In the genomic region with DNA sequence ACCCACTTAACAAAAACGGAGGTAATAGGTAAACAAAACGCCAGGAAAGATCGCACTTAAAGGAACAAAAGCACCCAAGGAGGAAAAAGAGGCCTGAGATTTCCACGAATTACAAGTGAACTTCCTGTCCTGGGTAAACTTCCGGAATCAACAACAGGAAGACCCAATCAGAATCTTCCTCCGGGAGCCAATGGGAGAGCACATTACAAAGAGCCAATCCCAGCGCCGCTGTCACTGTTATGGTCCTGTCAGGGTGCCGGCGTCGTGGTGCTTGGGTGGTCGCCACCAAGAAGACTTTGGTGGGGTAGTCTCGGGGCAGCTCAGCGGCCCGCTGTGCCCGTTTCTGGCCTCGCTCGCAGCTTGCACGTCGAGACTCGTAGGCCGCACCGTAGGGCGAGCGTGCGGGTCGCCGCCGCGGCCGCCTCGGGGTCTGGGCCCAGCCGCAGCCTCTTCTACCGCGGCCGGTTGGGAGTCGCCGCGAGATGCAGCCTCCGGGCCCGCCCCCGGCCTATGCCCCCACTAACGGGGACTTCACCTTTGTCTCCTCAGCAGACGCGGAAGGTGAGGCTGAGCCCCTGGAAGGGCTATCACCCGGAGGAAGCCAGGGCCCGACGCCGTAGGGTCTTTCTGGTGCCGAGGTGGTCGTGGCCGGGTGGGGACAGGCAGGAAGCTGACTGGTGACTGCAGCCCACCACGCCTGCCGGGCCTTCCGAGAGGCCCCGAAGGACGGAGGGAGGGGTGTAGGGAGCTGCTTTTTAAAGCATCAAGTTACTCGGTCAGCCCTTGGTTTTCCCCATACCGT, we compare ENCODE assay signal across 8 cellular contexts. TPM values are rescaled to one million over a fixed set of nuclear protein-coding genes. Genes with fewer than 3 reads are reported as not detected.
DNase-seq lines count a peak whose midpoint lies in the region; ATAC-seq and TF ChIP-seq lines count a peak whose summit lies in the region.

A gene (plus strand): TSS at position 231 of the 802 bp plus-strand sequence. CDS start 252 bp downstream, at position 483.

- no peaks in the 10 kb centered on the region for H3K9me3 Mint-ChIP-seq in WTC11

- H3K4me3 ChIP-seq in AG04450 (ENCODE audit: low read depth, low read length) = peak within 1 kb of the TSS; percentile 93
- peak within 1 kb of the TSS; percentile 97 to 100 for H3K4me3 ChIP-seq in cardiac fibroblast (replicated peaks in 1 of 2; ENCODE audit: low read depth in 2 of 2, low read length in 2 of 2)
- peak within 1 kb of the TSS; percentile 68 to 97 (median 90) for H3K4me3 ChIP-seq in spleen

- 0% methylated on average over 21 to 59 of the region's 59 CpGs for WGBS in spleen, 5 donors

- DNase-seq in AG04450 (ENCODE audit: low read depth, low spot score) = peak; percentile 82
- DNase-seq in NCI-H226 = peak; percentile 83
- DNase-seq in WTC11 (ENCODE audit: low spot score) = peak; percentile 75
- DNase-seq in cardiac fibroblast (ENCODE audit: low read depth in 2 of 2) = peak; percentile 95
- DNase-seq in inferior parietal cortex (ENCODE audit: extremely low spot score) = peak; percentile 96
- DNase-seq in spleen = peak; percentile 91

- intact Hi-C loops in spleen (cut with DNase I; ENCODE audit: low total_unique reads) = no loop called here

- TF ChIP-seq CTCF in AG04450 (IDR thresholded peaks at IDR 0.05; ENCODE audit: low read depth, low read length) (no peak), WTC11 (IDR thresholded peaks at IDR 0.05) (no peak), cardiac fibroblast (IDR thresholded peaks at IDR 0.05; ENCODE audit: low read depth, low read length) (no peak), spleen (IDR thresholded peaks at IDR 0.05 in 8 of 11, conservative IDR thresholded peaks at IDR 0.05 in 3 of 11) (no peak)

- H3K36me3 ChIP-seq in spleen = peaks cover 0 to 26% (median 13%) of the 10 kb centered on the region in 6 donors

- peak within 1 kb of the TSS; percentile 47 for H3K27ac ChIP-seq in AG04450 (ENCODE audit: low read depth, low read length)
- H3K27ac ChIP-seq in spleen = peak within 1 kb of the TSS; percentile 82 to 98 (median 90)

- H3K27me3 Mint-ChIP-seq in WTC11 (ENCODE audit: low read depth) = peaks cover 13% of the 10 kb centered on the region

- CTCF ChIA-PET in AG04450 (lab: Charles Lee) = no interaction called here
- CTCF ChIA-PET in WTC11 (lab: Charles Lee) = no interaction called here

- H3K4me1 Mint-ChIP-seq in WTC11 = peaks cover 9% of the 10 kb centered on the region

- peaks cover 3% of the 10 kb centered on the region; the same call in 1 of the 2 replicates for H3K9me3 ChIP-seq in AG04450 (ENCODE audit: control insufficient read depth, insufficient read depth, low read length)
- no peaks in the 10 kb centered on the region for H3K9me3 ChIP-seq in spleen

- peak; percentile 99 for ATAC-seq in GM18909 (IDR thresholded peaks at IDR 0.05; ENCODE audit: poor library complexity, unreplicated experiment)
- peak; percentile 99 for ATAC-seq in HG03175 (IDR thresholded peaks at IDR 0.05; ENCODE audit: unreplicated experiment)
- peak; percentile 96 for ATAC-seq in WTC11

- no peaks in the 10 kb centered on the region for H3K27me3 ChIP-seq in AG04450 (ENCODE audit: control insufficient read depth, insufficient read depth, low read length)
- no peaks in the 10 kb centered on the region for H3K27me3 ChIP-seq in spleen (replicated peaks in 1 of 7)

- H3K4me3 Mint-ChIP-seq in WTC11 = peak within 1 kb of the TSS; percentile 84

- POLR2A ChIA-PET in AG04450 (lab: Yijun Ruan, JAX) = interaction anchor here (0.5 to 1.5 kb wide), 2 partner anchors 54 to 112 kb away, joined by 4 to 5 read pairs; a partner anchor contains a TSS
- POLR2A ChIA-PET in WTC11 (lab: Charles Lee) = interaction anchor here (0.5 to 0.8 kb wide), 2 partner anchors 79 to 112 kb away, joined by 3 to 4 read pairs; a partner anchor contains a TSS

- no peak for TF ChIP-seq POLR2A in spleen (IDR thresholded peaks at IDR 0.05)

- H3K36me3 Mint-ChIP-seq in WTC11 = peaks cover 5% of the 10 kb centered on the region

- H3K27ac Mint-ChIP-seq in WTC11 = peak within 1 kb of the TSS; percentile 94

- H3K4me1 ChIP-seq in spleen = peaks cover 22 to 55% (median 45%) of the 10 kb centered on the region in 6 donors

TF ChIP-seq in WTC11, 78 proteins besides CTCF, POLR2A, EP300 and RAD21 (continues in another document):
- TF ChIP-seq SMAD4 (CRISPR knock-in tag; IDR thresholded peaks at IDR 0.05) = no peak
- TF ChIP-seq, protein P1, sequence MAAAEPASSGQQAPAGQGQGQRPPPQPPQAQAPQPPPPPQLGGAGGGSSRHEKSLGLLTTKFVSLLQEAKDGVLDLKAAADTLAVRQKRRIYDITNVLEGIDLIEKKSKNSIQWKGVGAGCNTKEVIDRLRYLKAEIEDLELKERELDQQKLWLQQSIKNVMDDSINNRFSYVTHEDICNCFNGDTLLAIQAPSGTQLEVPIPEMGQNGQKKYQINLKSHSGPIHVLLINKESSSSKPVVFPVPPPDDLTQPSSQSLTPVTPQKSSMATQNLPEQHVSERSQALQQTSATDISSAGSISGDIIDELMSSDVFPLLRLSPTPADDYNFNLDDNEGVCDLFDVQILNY (CRISPR knock-in tag; IDR thresholded peaks at IDR 0.05) = no peak
- TF ChIP-seq ZNF121 (CRISPR knock-in tag; IDR thresholded peaks at IDR 0.05) = no peak
- TF ChIP-seq CBFB (CRISPR knock-in tag; IDR thresholded peaks at IDR 0.05; ENCODE audit: low read depth) = no peak
- no peak for TF ChIP-seq NFATC4 (CRISPR knock-in tag; IDR thresholded peaks at IDR 0.05)
- no peak for TF ChIP-seq RELA (CRISPR knock-in tag; IDR thresholded peaks at IDR 0.05; ENCODE audit: borderline replicate concordance)
- TF ChIP-seq ZNF232 (CRISPR knock-in tag; IDR thresholded peaks at IDR 0.05) = no peak
- TF ChIP-seq MXD4 (CRISPR knock-in tag; IDR thresholded peaks at IDR 0.05; ENCODE audit: borderline replicate concordance) = no peak
- TF ChIP-seq ZNF423 (CRISPR knock-in tag; IDR thresholded peaks at IDR 0.05) = no peak
- no peak for TF ChIP-seq OVOL2 (CRISPR knock-in tag; IDR thresholded peaks at IDR 0.05; ENCODE audit: borderline replicate concordance)
- TF ChIP-seq PRRX2 (CRISPR knock-in tag; IDR thresholded peaks at IDR 0.05) = no peak
- no peak for TF ChIP-seq EMX1 (CRISPR knock-in tag; IDR thresholded peaks at IDR 0.05)
- TF ChIP-seq, protein P2, sequence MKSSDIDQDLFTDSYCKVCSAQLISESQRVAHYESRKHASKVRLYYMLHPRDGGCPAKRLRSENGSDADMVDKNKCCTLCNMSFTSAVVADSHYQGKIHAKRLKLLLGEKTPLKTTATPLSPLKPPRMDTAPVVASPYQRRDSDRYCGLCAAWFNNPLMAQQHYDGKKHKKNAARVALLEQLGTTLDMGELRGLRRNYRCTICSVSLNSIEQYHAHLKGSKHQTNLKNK (CRISPR knock-in tag; IDR thresholded peaks at IDR 0.05) = no peak
- 0 out of 2 replicates have a peak, but pooled peaks have one; percentile 24 for TF ChIP-seq TEAD4 (CRISPR knock-in tag; IDR thresholded peaks at IDR 0.05)
- no peak for TF ChIP-seq GTF2I (CRISPR knock-in tag; conservative IDR thresholded peaks at IDR 0.05)
- TF ChIP-seq HMGA2 (CRISPR knock-in tag; IDR thresholded peaks at IDR 0.05) = no peak
- TF ChIP-seq, protein P3, sequence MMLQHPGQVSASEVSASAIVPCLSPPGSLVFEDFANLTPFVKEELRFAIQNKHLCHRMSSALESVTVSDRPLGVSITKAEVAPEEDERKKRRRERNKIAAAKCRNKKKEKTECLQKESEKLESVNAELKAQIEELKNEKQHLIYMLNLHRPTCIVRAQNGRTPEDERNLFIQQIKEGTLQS (CRISPR knock-in tag; conservative IDR thresholded peaks at IDR 0.05) = no peak
- TF ChIP-seq, protein P4, sequence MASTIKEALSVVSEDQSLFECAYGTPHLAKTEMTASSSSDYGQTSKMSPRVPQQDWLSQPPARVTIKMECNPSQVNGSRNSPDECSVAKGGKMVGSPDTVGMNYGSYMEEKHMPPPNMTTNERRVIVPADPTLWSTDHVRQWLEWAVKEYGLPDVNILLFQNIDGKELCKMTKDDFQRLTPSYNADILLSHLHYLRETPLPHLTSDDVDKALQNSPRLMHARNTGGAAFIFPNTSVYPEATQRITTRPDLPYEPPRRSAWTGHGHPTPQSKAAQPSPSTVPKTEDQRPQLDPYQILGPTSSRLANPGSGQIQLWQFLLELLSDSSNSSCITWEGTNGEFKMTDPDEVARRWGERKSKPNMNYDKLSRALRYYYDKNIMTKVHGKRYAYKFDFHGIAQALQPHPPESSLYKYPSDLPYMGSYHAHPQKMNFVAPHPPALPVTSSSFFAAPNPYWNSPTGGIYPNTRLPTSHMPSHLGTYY (CRISPR knock-in tag; IDR thresholded peaks at IDR 0.05) = no peak
- TF ChIP-seq, protein P5, sequence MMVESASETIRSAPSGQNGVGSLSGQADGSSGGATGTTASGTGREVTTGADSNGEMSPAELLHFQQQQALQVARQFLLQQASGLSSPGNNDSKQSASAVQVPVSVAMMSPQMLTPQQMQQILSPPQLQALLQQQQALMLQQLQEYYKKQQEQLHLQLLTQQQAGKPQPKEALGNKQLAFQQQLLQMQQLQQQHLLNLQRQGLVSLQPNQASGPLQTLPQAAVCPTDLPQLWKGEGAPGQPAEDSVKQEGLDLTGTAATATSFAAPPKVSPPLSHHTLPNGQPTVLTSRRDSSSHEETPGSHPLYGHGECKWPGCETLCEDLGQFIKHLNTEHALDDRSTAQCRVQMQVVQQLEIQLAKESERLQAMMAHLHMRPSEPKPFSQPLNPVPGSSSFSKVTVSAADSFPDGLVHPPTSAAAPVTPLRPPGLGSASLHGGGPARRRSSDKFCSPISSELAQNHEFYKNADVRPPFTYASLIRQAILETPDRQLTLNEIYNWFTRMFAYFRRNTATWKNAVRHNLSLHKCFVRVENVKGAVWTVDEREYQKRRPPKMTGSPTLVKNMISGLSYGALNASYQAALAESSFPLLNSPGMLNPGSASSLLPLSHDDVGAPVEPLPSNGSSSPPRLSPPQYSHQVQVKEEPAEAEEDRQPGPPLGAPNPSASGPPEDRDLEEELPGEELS (CRISPR knock-in tag; IDR thresholded peaks at IDR 0.05) = peak; percentile 83
- no peak for TF ChIP-seq SOX15 (CRISPR knock-in tag; IDR thresholded peaks at IDR 0.05)
- TF ChIP-seq ESRRA (CRISPR knock-in tag; IDR thresholded peaks at IDR 0.05; ENCODE audit: borderline replicate concordance) = no peak
- peak; percentile 66; the same call in 1 of the 2 replicates for TF ChIP-seq FOXP1 (CRISPR knock-in tag; IDR thresholded peaks at IDR 0.05; ENCODE audit: borderline replicate concordance)

RNA-seq across cellular contexts. Expression of the gene that starts here (rescaled TPM):
- polyA plus RNA-seq in AG04450 (2011; rRNA removed) (16.8 and 26.0 TPM in 2 replicates), spleen (10 to 100 TPM in 2 of 3 donors, 1 to 10 TPM in 1; 6.5 to 14.1 (median 13.3) TPM)
- 3.2 and 10.1 TPM in 2 replicates for polyA minus RNA-seq in AG04450 (2011; rRNA and poly(A)+ RNA removed)
- total RNA-seq in WTC11 (2021) (23.0 to 24.8 TPM (median 24.5 TPM) in 3 replicates), spleen (10 to 100 TPM; 16.4 to 56.0 (median 45.5) TPM)

Comparison
In these comparisons a context has a peak if more than half of its experiments do, and no peak if none do; other contexts are left out.
1. Peak in every context shown above with its lines: DNase-seq, ATAC-seq, H3K4me3 ChIP-seq and H3K27ac ChIP-seq.